ENCODE assay signal across 17 cellular contexts in the genomic region with DNA sequence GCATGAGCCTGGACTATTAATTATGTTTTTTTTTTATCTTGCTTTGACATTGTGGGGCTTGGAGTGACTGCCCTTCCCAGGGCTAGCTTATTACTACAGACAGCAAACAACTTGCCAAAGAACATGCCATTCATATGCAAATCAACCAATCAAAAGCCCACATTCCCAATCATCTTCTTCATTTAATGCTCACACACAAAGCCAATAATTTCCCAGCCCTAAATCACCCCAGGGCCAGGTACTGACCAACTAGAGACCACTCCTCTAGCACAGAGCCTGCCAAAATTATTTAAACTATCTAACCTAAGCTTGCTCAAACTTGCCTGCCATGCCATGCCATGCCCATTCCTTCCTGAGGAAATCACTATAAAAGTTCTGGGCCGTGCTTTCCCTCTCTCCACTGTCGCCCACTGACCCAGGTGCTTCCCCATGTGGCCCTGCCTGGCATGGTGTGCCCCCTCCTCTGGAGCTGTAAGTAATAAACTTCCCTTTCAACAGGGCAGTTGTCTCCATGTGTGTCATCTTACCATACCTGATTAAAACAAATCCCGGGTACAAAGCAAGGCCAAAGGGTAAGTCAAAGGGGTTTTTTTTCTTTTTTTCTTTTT. TPM values are rescaled to one million over a fixed set of nuclear protein-coding genes. Genes with fewer than 3 reads are reported as not detected.
DNase-seq lines count a peak whose midpoint lies in the region; ATAC-seq and TF ChIP-seq lines count a peak whose summit lies in the region.
"Had no signal": no experiment of that assay in that cellular context is flagged by ENCODE, and none has a peak within 500 bp of the region (broad histone marks: within the 10 kb centered on the region; RNA-seq: fewer than 3 reads in every experiment).

No MANE protein-coding gene starts in this region.

- H3K4me3 ChIP-seq in BLaER1 (no peak overlapping the region), GM23338 (no peak overlapping the region), esophagus (ENCODE audit: low read depth in 1 of 2, low read length in 2 of 2) (no peak overlapping the region), trophoblast cell (ENCODE audit: low read depth, low read length) (no peak overlapping the region)
- H3K4me3 ChIP-seq: heart right ventricle had no signal

- H3K4ac ChIP-seq in trophoblast cell (ENCODE audit: low read depth, low read length): no peak overlapping the region

- H2BK12ac ChIP-seq in trophoblast cell (ENCODE audit: low read length): no peak overlapping the region

- peak overlapping the region; percentile 23; the same call in 1 of the 3 replicates for H3K4me3 Mint-ChIP-seq in GM23338
- no peak overlapping the region for H3K4me3 Mint-ChIP-seq in activated CD4-positive, alpha-beta memory T cell treated with anti-CD3 and anti-CD28 coated beads, Interleukin-2, amount 10 ng/mL, durations not matched to agents 7 days and 5 days

- no peak overlapping the region for H3K14ac ChIP-seq in trophoblast cell (ENCODE audit: low read length)

- H3K27ac Mint-ChIP-seq in GM23338: peak overlapping the region; percentile 69
- H3K27ac Mint-ChIP-seq in activated CD4-positive, alpha-beta memory T cell treated with anti-CD3 and anti-CD28 coated beads, Interleukin-2, amount 10 ng/mL, durations not matched to agents 7 days and 5 days: peak overlapping the region; percentile 89

- no peak overlapping the region for H3K23ac ChIP-seq in trophoblast cell (ENCODE audit: low read length)

- H3K18ac ChIP-seq in trophoblast cell (ENCODE audit: low read length): no peak overlapping the region

- no peaks in the 10 kb centered on the region for H3K79me2 ChIP-seq in GM23338 (replicated peaks; ENCODE audit: insufficient read depth)
- no peaks in the 10 kb centered on the region for H3K79me2 ChIP-seq in trophoblast cell (ENCODE audit: control insufficient read depth, insufficient read depth, low read length, poor library complexity)

- H4K91ac ChIP-seq in trophoblast cell (ENCODE audit: low read depth, low read length): no peak overlapping the region

- 0 out of 2 replicates have a peak, but pooled peaks cover 5% of the 10 kb centered on the region for H3K9me2 ChIP-seq in GM23338 (ENCODE audit: insufficient read depth)
- H3K9me2 ChIP-seq: SK-N-SH had no signal

- H2BK5ac ChIP-seq in trophoblast cell (ENCODE audit: low read depth, low read length, poor library complexity): no peak overlapping the region

- H2BK120ac ChIP-seq in trophoblast cell (ENCODE audit: insufficient read depth, low read length, poor library complexity): no peak overlapping the region

- CTCF ChIA-PET in activated CD4-positive, alpha-beta memory T cell treated with anti-CD3 and anti-CD28 coated beads, Interleukin-2, amount 10 ng/mL, durations not matched to agents 7 days and 5 days (lab: Charles Lee): interaction anchor here (0.6 to 3.3 kb wide), 4 partner anchors 12 to 162 kb away, joined by 3 to 14 read pairs (median 4); no protein-coding TSS in a partner anchor

- ATAC-seq in GM23338 (peak; percentile 78), HG03460 (IDR thresholded peaks at IDR 0.05; ENCODE audit: unreplicated experiment) (no peak)
- ATAC-seq: activated naive CD4-positive, alpha-beta T cell treated with anti-CD3 and anti-CD28 coated beads, Interleukin-2, amount 50 U/mL, for 72 hours; heart right ventricle; left cardiac atrium had no signal

- H4K8ac ChIP-seq in trophoblast cell (ENCODE audit: low read depth, low read length): no peak overlapping the region

- H3K4me1 Mint-ChIP-seq in GM23338: peaks cover 23% of the 10 kb centered on the region
- H3K4me1 Mint-ChIP-seq in activated CD4-positive, alpha-beta memory T cell treated with anti-CD3 and anti-CD28 coated beads, Interleukin-2, amount 10 ng/mL, durations not matched to agents 7 days and 5 days: peaks cover 79% of the 10 kb centered on the region

- POLR2A ChIA-PET in activated CD4-positive, alpha-beta memory T cell treated with anti-CD3 and anti-CD28 coated beads, Interleukin-2, amount 10 ng/mL, durations not matched to agents 7 days and 5 days (lab: Charles Lee): interaction anchor here (0.6 to 11.6 kb wide), 8 partner anchors 13 to 99 kb away, joined by 3 to 118 read pairs (median 8); partner anchors contain the start of genes ATP13A1, PBX4 and ZNF101

- H2AFZ ChIP-seq in GM23338 (no peak overlapping the region), trophoblast cell (ENCODE audit: insufficient read depth, low read length, poor library complexity) (no peak overlapping the region)

- H3K36me3 ChIP-seq in BLaER1 (no peaks in the 10 kb centered on the region), GM23338 (ENCODE audit: insufficient read depth) (no peaks in the 10 kb centered on the region), esophagus (ENCODE audit: control insufficient read depth in 2 of 2, insufficient read depth in 2 of 2, low read length in 1 of 2) (no peaks in the 10 kb centered on the region), trophoblast cell (ENCODE audit: control insufficient read depth in 1 of 2, insufficient read depth in 2 of 2, low read length in 2 of 2) (no peaks in the 10 kb centered on the region)
- H3K36me3 ChIP-seq: heart right ventricle had no signal

- H4K12ac ChIP-seq in trophoblast cell (ENCODE audit: low read depth, low read length): no peak overlapping the region

- 39 to 55% methylated on average over 3 of the region's 3 CpGs for WGBS in esophagus, 2 donors
- WGBS in trophoblast cell (ENCODE audit: extremely low coverage, insufficient coverage, insufficient read length): no CpG with 5 or more reads among the region's 3 CpGs

- H3K9ac ChIP-seq in BLaER1: no peak overlapping the region
- no peak overlapping the region for H3K9ac ChIP-seq in trophoblast cell (ENCODE audit: low read length)
- H3K9ac ChIP-seq: SK-N-SH had no signal

- DNase-seq in GM23338 (ENCODE audit: low spot score) (peak; percentile 48), AG08395 (ENCODE audit: low spot score) (no peak), trophoblast cell (no peak), retina (no peak)
- DNase-seq in activated CD4-positive, alpha-beta memory T cell treated with anti-CD3 and anti-CD28 coated beads, Interleukin-2, amount 10 ng/mL, durations not matched to agents 7 days and 5 days: no peak
- DNase-seq: activated CD4-positive, CD25-positive, alpha-beta regulatory T cell treated with anti-CD3 and anti-CD28 coated beads, Interleukin-2, amount 50 U/mL, for 72 hours; DMS79 treated with DMSO at 0.1 percent for 48 hours; erythroblast; heart right ventricle; left cardiac atrium; MM.1S; NCI-H2227 treated with DMSO at 0.1 percent for 48 hours; SK-N-SH had no signal

- H3K9me3 Mint-ChIP-seq in GM23338: no peaks in the 10 kb centered on the region
- no peaks in the 10 kb centered on the region for H3K9me3 Mint-ChIP-seq in activated CD4-positive, alpha-beta memory T cell treated with anti-CD3 and anti-CD28 coated beads, Interleukin-2, amount 10 ng/mL, durations not matched to agents 7 days and 5 days

- no peaks in the 10 kb centered on the region for H3F3A ChIP-seq in GM23338 (replicated peaks; ENCODE audit: low read depth)

- H4K20me1 ChIP-seq in BLaER1 (no peaks in the 10 kb centered on the region), GM23338 (replicated peaks; ENCODE audit: insufficient read depth) (no peaks in the 10 kb centered on the region)

- H3K36me3 Mint-ChIP-seq in GM23338 (ENCODE audit: low read depth): no peaks in the 10 kb centered on the region
- peaks cover 43% of the 10 kb centered on the region for H3K36me3 Mint-ChIP-seq in activated CD4-positive, alpha-beta memory T cell treated with anti-CD3 and anti-CD28 coated beads, Interleukin-2, amount 10 ng/mL, durations not matched to agents 7 days and 5 days (ENCODE audit: low read depth)

- TF ChIP-seq CTCF in GM23338 (conservative IDR thresholded peaks at IDR 0.05; ENCODE audit: low read depth in 2 of 2): no peak

- 0 out of 2 replicates have a peak overlapping the region, but pooled peaks have one; percentile 7 for H3K27ac ChIP-seq in BLaER1
- peak overlapping the region; percentile 57; the same call in 1 of the 2 replicates for H3K27ac ChIP-seq in GM23338 (ENCODE audit: low read depth)
- H3K27ac ChIP-seq in esophagus (ENCODE audit: low read depth in 2 of 2, low read length in 1 of 2): peak overlapping the region; percentile 9 to 67
- no peak overlapping the region for H3K27ac ChIP-seq in trophoblast cell (ENCODE audit: low read depth, low read length)
- H3K27ac ChIP-seq: heart right ventricle had no signal

- H3K27me3 ChIP-seq in BLaER1: no peaks in the 10 kb centered on the region
- H3K27me3 ChIP-seq in GM23338 (ENCODE audit: insufficient read depth): no peaks in the 10 kb centered on the region
- H3K27me3 ChIP-seq in esophagus (ENCODE audit: control insufficient read depth in 1 of 2, insufficient read depth in 2 of 2, low read length in 2 of 2): no peaks in the 10 kb centered on the region
- H3K27me3 ChIP-seq in trophoblast cell (ENCODE audit: insufficient read depth, low read length): no peaks in the 10 kb centered on the region

- peaks cover 61% of the 10 kb centered on the region for H3K4me1 ChIP-seq in BLaER1
- H3K4me1 ChIP-seq in GM23338 (ENCODE audit: insufficient read depth): peaks cover 16% of the 10 kb centered on the region; the same call in 1 of the 2 replicates
- H3K4me1 ChIP-seq in esophagus (ENCODE audit: control insufficient read depth in 2 of 2, insufficient read depth in 2 of 2, low read length in 1 of 2): peaks cover 2 to 8% of the 10 kb centered on the region in 2 donors
- H3K4me1 ChIP-seq in trophoblast cell (ENCODE audit: control insufficient read depth in 1 of 2, insufficient read depth in 2 of 2, low read length in 2 of 2): no peaks in the 10 kb centered on the region

- H3K79me1 ChIP-seq in trophoblast cell (ENCODE audit: low read length): no peaks in the 10 kb centered on the region

- H2AK5ac ChIP-seq in trophoblast cell (ENCODE audit: low read length): no peak overlapping the region

- H3K27me3 Mint-ChIP-seq in GM23338 (ENCODE audit: insufficient read depth, low read depth, poor library complexity): peaks cover 6% of the 10 kb centered on the region
- H3K27me3 Mint-ChIP-seq in activated CD4-positive, alpha-beta memory T cell treated with anti-CD3 and anti-CD28 coated beads, Interleukin-2, amount 10 ng/mL, durations not matched to agents 7 days and 5 days: no peaks in the 10 kb centered on the region

- H3K9me3 ChIP-seq in BLaER1: no peaks in the 10 kb centered on the region
- H3K9me3 ChIP-seq in esophagus (ENCODE audit: control insufficient read depth in 2 of 2, insufficient read depth in 1 of 2, low read depth in 1 of 2, low read length in 1 of 2): no peaks in the 10 kb centered on the region
- no peaks in the 10 kb centered on the region for H3K9me3 ChIP-seq in trophoblast cell (ENCODE audit: insufficient read depth, low read depth, low read length)
- H3K9me3 ChIP-seq: heart right ventricle, SK-N-SH had no signal

- H3K4me2 ChIP-seq in BLaER1 (peak overlapping the region; percentile 29), GM23338 (0 out of 2 replicates have a peak overlapping the region, but pooled peaks have one; percentile 16), trophoblast cell (ENCODE audit: low read length) (no peak overlapping the region)
- H3K4me2 ChIP-seq: SK-N-SH had no signal

RNA-seq across cellular contexts. Expression of gene PBX4, which starts 15.7 kb away (rescaled TPM):
- total RNA-seq in GM23338 (2014; rRNA removed; shearing (Covaris generic)): 1.5 and 2.6 TPM in 2 replicates
- polyA plus RNA-seq in GM23338 (2016; fragmentation: Nextera tagmentation; extraction: Ambion mirVana) (4.1 and 5.3 TPM in 2 replicates), esophagus (1 to 10 TPM; 1.4 to 3.9 TPM)
- 10 to 100 TPM; 49.0 to 55.6 TPM for total RNA-seq in activated CD4-positive, alpha-beta memory T cell treated with anti-CD3 and anti-CD28 coated beads, Interleukin-2, amount 10 ng/mL, durations not matched to agents 7 days and 5 days
- polyA plus RNA-seq in trophoblast cell (2013): 1.4 TPM in 2 replicates

RNA-seq across cellular contexts. Expression of gene LPAR2, which starts 25.2 kb away (rescaled TPM):
- 49.5 and 63.1 TPM in 2 replicates for total RNA-seq in GM23338 (2014; rRNA removed; shearing (Covaris generic))
- 35.8 and 39.4 TPM in 2 replicates for polyA plus RNA-seq in GM23338 (2016; fragmentation: Nextera tagmentation; extraction: Ambion mirVana)
- total RNA-seq in activated CD4-positive, alpha-beta memory T cell treated with anti-CD3 and anti-CD28 coated beads, Interleukin-2, amount 10 ng/mL, durations not matched to agents 7 days and 5 days: 10 to 100 TPM; 43.2 to 46.2 TPM
- 10 to 100 TPM in 1 of 2 donors, 1 to 10 TPM in 1; 8.3 to 10.3 TPM for polyA plus RNA-seq in esophagus
- polyA plus RNA-seq in trophoblast cell (2013): 39.2 and 41.2 TPM in 2 replicates

RNA-seq across cellular contexts. Expression of gene GMIP, which starts 40.6 kb away (rescaled TPM):
- 19.8 and 22.1 TPM in 2 replicates for total RNA-seq in GM23338 (2014; rRNA removed; shearing (Covaris generic))
- 5.1 and 6.2 TPM in 2 replicates for polyA plus RNA-seq in GM23338 (2016; fragmentation: Nextera tagmentation; extraction: Ambion mirVana)
- total RNA-seq in activated CD4-positive, alpha-beta memory T cell treated with anti-CD3 and anti-CD28 coated beads, Interleukin-2, amount 10 ng/mL, durations not matched to agents 7 days and 5 days: 100 to 1,000 TPM; 111 to 112 TPM
- polyA plus RNA-seq in esophagus: 10 to 100 TPM in 1 of 2 donors, 1 to 10 TPM in 1; 6.3 to 10.5 TPM
- 15.7 and 17.3 TPM in 2 replicates for polyA plus RNA-seq in trophoblast cell (2013)

Comparison
In these comparisons a context has a peak if more than half of its experiments do, and no peak if none do; other contexts are left out.
1. RNA of gene PBX4, which starts 15.7 kb away (total RNA-seq): 49.0 to 55.6 TPM in activated CD4-positive, alpha-beta memory T cell treated with anti-CD3 and anti-CD28 coated beads, Interleukin-2, amount 10 ng/mL, durations not matched to agents 7 days and 5 days; 1.5 to 2.6 TPM in GM23338; every median in the first group is over 10 times any median in the second.